8 cellular contexts compared by ENCODE assay signal in genomic region chr12:67887065-67887464, GRCh38.
"Had no signal": no experiment of that assay in that cellular context is flagged by ENCODE, and none has a peak within 500 bp of the region (broad histone marks: within the 10 kb centered on the region; RNA-seq: fewer than 3 reads in every experiment).

No MANE protein-coding gene starts in this region.

- FAIRE-seq: H1, H54, HTR-8/SVneo, K562 had no signal

- H3K4me3 ChIP-seq: GM23338, K562 had no signal

- ATAC-seq: GM23338, K562 had no signal

- DNase-seq: H9, HCEC 1CT, IMR-90 had no signal
